ENCODE assay signal across 23 cellular contexts in genomic region chr6:143485967-143486366, GRCh38.
"Had no signal": no experiment of that assay in that cellular context is flagged by ENCODE, and none has a peak within 500 bp of the region (broad histone marks: within the 10 kb centered on the region; RNA-seq: fewer than 3 reads in every experiment).

No MANE protein-coding gene starts in this region.

- H3K36me3 Mint-ChIP-seq: neural progenitor cell, type B pancreatic cell had no signal

- H3K27ac Mint-ChIP-seq: effector memory CD8-positive, alpha-beta T cell; nephron; neural progenitor cell; stimulated activated memory B cell treated with anti-CD40 and anti-IgM and Interleukin-4, amounts not matched to agents 10 μg/mL and 1 μg/mL and 100 μg/mL, for 72 hours; type B pancreatic cell had no signal

- DNase-seq: cortex of kidney; effector memory CD8-positive, alpha-beta T cell; foreskin keratinocyte; heart left ventricle; left cardiac atrium; left lung; mesendoderm; midbrain; naive thymus-derived CD4-positive, alpha-beta T cell; stimulated activated CD4-positive, alpha-beta T cell treated with anti-CD3 and anti-CD28 coated beads, Interleukin-4, amount 100 ng/mL, for 4 hours; stimulated activated naive CD8-positive, alpha-beta T cell treated with anti-CD3 and anti-CD28 coated beads, Interleukin-15, Interleukin-2, amounts not matched to agents 100 U/mL and 50 U/mL, for 24 hours; substantia nigra; testis; tibial artery had no signal

- H3K27me3 ChIP-seq: foreskin keratinocyte, gastroesophageal sphincter, heart left ventricle, hepatocyte, left lung, neural progenitor cell, right atrium auricular region, testis, tibial artery had no signal

- H3K27me3 Mint-ChIP-seq: effector memory CD8-positive, alpha-beta T cell; naive thymus-derived CD4-positive, alpha-beta T cell; stimulated activated memory B cell treated with anti-CD40 and anti-IgM and Interleukin-4, amounts not matched to agents 10 μg/mL and 1 μg/mL and 100 μg/mL, for 72 hours; type B pancreatic cell had no signal

- H3K4me3 ChIP-seq: gastroesophageal sphincter, heart left ventricle, hepatocyte, left lung, neural progenitor cell, prostate gland, right atrium auricular region, testis, tibial artery had no signal

- H3K9me3 ChIP-seq: gastroesophageal sphincter, heart left ventricle, left lung, prostate gland, right atrium auricular region, testis, tibial artery had no signal

- ATAC-seq: effector memory CD8-positive, alpha-beta T cell; foreskin keratinocyte; gastroesophageal sphincter; heart left ventricle; left cardiac atrium; left lung; naive thymus-derived CD4-positive, alpha-beta T cell; sciatic nerve; stimulated activated memory B cell treated with anti-CD40 and anti-IgM and Interleukin-4, amounts not matched to agents 10 μg/mL and 1 μg/mL and 100 μg/mL, for 72 hours; stimulated activated naive CD8-positive, alpha-beta T cell treated with anti-CD3 and anti-CD28 coated beads, Interleukin-15, Interleukin-2, amounts not matched to agents 100 U/mL and 50 U/mL, for 24 hours had no signal

- H3K4me3 Mint-ChIP-seq: effector memory CD8-positive, alpha-beta T cell; naive thymus-derived CD4-positive, alpha-beta T cell; nephron; neural progenitor cell; stimulated activated memory B cell treated with anti-CD40 and anti-IgM and Interleukin-4, amounts not matched to agents 10 μg/mL and 1 μg/mL and 100 μg/mL, for 72 hours; type B pancreatic cell had no signal

- H3K9me3 Mint-ChIP-seq: effector memory CD8-positive, alpha-beta T cell; naive thymus-derived CD4-positive, alpha-beta T cell; nephron; neural progenitor cell; stimulated activated memory B cell treated with anti-CD40 and anti-IgM and Interleukin-4, amounts not matched to agents 10 μg/mL and 1 μg/mL and 100 μg/mL, for 72 hours; type B pancreatic cell had no signal

- H3K4me1 Mint-ChIP-seq: nephron; neural progenitor cell; stimulated activated memory B cell treated with anti-CD40 and anti-IgM and Interleukin-4, amounts not matched to agents 10 μg/mL and 1 μg/mL and 100 μg/mL, for 72 hours had no signal

- H3K36me3 ChIP-seq: neural progenitor cell, prostate gland, right atrium auricular region had no signal
